ENCODE assay signal across 20 cellular contexts in the genomic region with DNA sequence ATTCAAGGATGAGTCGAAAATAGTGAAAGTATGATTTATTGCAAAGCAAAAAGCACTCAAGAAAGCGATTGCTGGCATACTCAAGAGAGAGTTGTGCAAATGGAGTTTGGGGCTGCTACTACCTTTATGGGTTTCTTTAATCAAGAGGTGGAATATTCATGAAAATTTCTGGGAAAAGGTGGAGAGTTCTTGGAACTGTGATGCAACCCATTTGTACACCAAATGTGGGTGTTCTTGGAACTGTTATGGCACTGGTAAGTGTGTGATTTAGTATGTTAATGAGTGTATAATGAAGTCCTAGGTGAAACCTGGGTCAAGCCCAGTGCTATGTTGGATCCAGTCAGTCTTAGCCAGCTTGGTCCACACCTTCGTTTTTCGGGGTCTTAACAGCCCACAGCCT. TPM values are rescaled to one million over a fixed set of nuclear protein-coding genes. Genes with fewer than 3 reads are reported as not detected.
DNase-seq lines count a peak whose midpoint lies in the region; ATAC-seq and TF ChIP-seq lines count a peak whose summit lies in the region.
"Had no signal": no experiment of that assay in that cellular context is flagged by ENCODE, and none has a peak within 500 bp of the region (broad histone marks: within the 10 kb centered on the region; RNA-seq: fewer than 3 reads in every experiment).

No MANE protein-coding gene starts in this region.

- peaks cover 0 to 7% (median 0%) of the 10 kb centered on the region in 3 experiments for H3K36me3 ChIP-seq in naive thymus-derived CD4-positive, alpha-beta T cell (ENCODE audit: control insufficient read depth in 2 of 3, insufficient read depth in 3 of 3, low read length in 3 of 3)
- H3K36me3 ChIP-seq: MG63 had no signal

- peaks cover 20 to 24% of the 10 kb centered on the region in 2 donors for H3K4me1 ChIP-seq in naive thymus-derived CD4-positive, alpha-beta T cell (ENCODE audit: control insufficient read depth in 2 of 2, insufficient read depth in 2 of 2, low read length in 2 of 2)
- H3K4me1 ChIP-seq: Caco-2 had no signal

- peaks cover 6% of the 10 kb centered on the region for H3K27me3 Mint-ChIP-seq in activated CD8-positive, alpha-beta memory T cell treated with anti-CD3 and anti-CD28 coated beads, Interleukin-2, amount 10 ng/mL, durations not matched to agents 7 days and 5 days
- no peaks in the 10 kb centered on the region for H3K27me3 Mint-ChIP-seq in CD4-positive, alpha-beta T cell
- H3K27me3 Mint-ChIP-seq in T-helper 17 cell: no peaks in the 10 kb centered on the region
- H3K27me3 Mint-ChIP-seq in naive thymus-derived CD4-positive, alpha-beta T cell: peaks cover 0 to 2% (median 0%) of the 10 kb centered on the region in 5 donors

- H3K36me3 Mint-ChIP-seq in activated CD8-positive, alpha-beta memory T cell treated with anti-CD3 and anti-CD28 coated beads, Interleukin-2, amount 10 ng/mL, durations not matched to agents 7 days and 5 days: peaks cover 2% of the 10 kb centered on the region
- H3K36me3 Mint-ChIP-seq in CD4-positive, alpha-beta T cell (ENCODE audit: low read depth): peaks cover 15% of the 10 kb centered on the region
- H3K36me3 Mint-ChIP-seq in T-helper 17 cell (ENCODE audit: low read depth): peaks cover 2% of the 10 kb centered on the region
- H3K36me3 Mint-ChIP-seq in naive thymus-derived CD4-positive, alpha-beta T cell: peaks cover 0 to 10% (median 0%) of the 10 kb centered on the region in 5 donors

- no peak for TF ChIP-seq CTCF in CD4-positive, alpha-beta T cell (IDR thresholded peaks at IDR 0.05)

- H3K4me1 Mint-ChIP-seq in activated CD8-positive, alpha-beta memory T cell treated with anti-CD3 and anti-CD28 coated beads, Interleukin-2, amount 10 ng/mL, durations not matched to agents 7 days and 5 days: peaks cover 30% of the 10 kb centered on the region
- H3K4me1 Mint-ChIP-seq in CD4-positive, alpha-beta T cell (ENCODE audit: low read depth): peaks cover 33% of the 10 kb centered on the region
- peaks cover 30% of the 10 kb centered on the region for H3K4me1 Mint-ChIP-seq in T-helper 17 cell
- peaks cover 19 to 39% (median 31%) of the 10 kb centered on the region in 7 donors for H3K4me1 Mint-ChIP-seq in naive thymus-derived CD4-positive, alpha-beta T cell

- CTCF ChIA-PET in activated CD8-positive, alpha-beta memory T cell treated with anti-CD3 and anti-CD28 coated beads, Interleukin-2, amount 10 ng/mL, durations not matched to agents 7 days and 5 days (lab: Charles Lee): interaction anchor here (6.0 kb wide), 1 partner anchor 42 kb away, joined by 33 read pairs; no protein-coding TSS in a partner anchor
- CTCF ChIA-PET in CD4-positive, alpha-beta T cell (lab: Charles Lee): no interaction called here
- CTCF ChIA-PET in naive thymus-derived CD4-positive, alpha-beta T cell (lab: Charles Lee): no interaction called here

- no peak overlapping the region for H3K4me3 Mint-ChIP-seq in activated CD8-positive, alpha-beta memory T cell treated with anti-CD3 and anti-CD28 coated beads, Interleukin-2, amount 10 ng/mL, durations not matched to agents 7 days and 5 days
- H3K4me3 Mint-ChIP-seq in CD4-positive, alpha-beta T cell: peak overlapping the region; percentile 26
- H3K4me3 Mint-ChIP-seq in T-helper 17 cell: no peak overlapping the region
- H3K4me3 Mint-ChIP-seq in naive thymus-derived CD4-positive, alpha-beta T cell: peak overlapping the region in 1 of 10 donors; percentile 17
- H3K4me3 Mint-ChIP-seq: CD8-positive, alpha-beta T cell; GM23338; H9 had no signal

- intact Hi-C loops in CD4-positive, alpha-beta T cell (cut with DNase I, micrococcal nuclease): loop anchor here in 1 of 2 experiments (10.0 kb wide), 1 partner anchor 389 kb away; a partner anchor contains a TSS
- intact Hi-C loops in naive thymus-derived CD4-positive, alpha-beta T cell (cut with micrococcal nuclease): loop anchor here in 1 of 2 donors (2.0 kb wide), 1 partner anchor 17 kb away; no protein-coding TSS in a partner anchor

- no peaks in the 10 kb centered on the region for H3K9me3 Mint-ChIP-seq in activated CD8-positive, alpha-beta memory T cell treated with anti-CD3 and anti-CD28 coated beads, Interleukin-2, amount 10 ng/mL, durations not matched to agents 7 days and 5 days (ENCODE audit: low read depth)
- no peaks in the 10 kb centered on the region for H3K9me3 Mint-ChIP-seq in CD4-positive, alpha-beta T cell
- peaks cover 0 to 6% (median 0%) of the 10 kb centered on the region in 11 donors for H3K9me3 Mint-ChIP-seq in naive thymus-derived CD4-positive, alpha-beta T cell
- H3K9me3 Mint-ChIP-seq: CD8-positive, alpha-beta T cell; GM23338; H9 had no signal

- no peak overlapping the region for H3K27ac ChIP-seq in CD4-positive, alpha-beta T cell (ENCODE audit: low read depth, low read length)
- H3K27ac ChIP-seq in naive thymus-derived CD4-positive, alpha-beta T cell (ENCODE audit: low read depth, low read length): no peak overlapping the region
- H3K27ac ChIP-seq: RWPE1 had no signal

- H3K4me3 ChIP-seq in naive thymus-derived CD4-positive, alpha-beta T cell (ENCODE audit: low read length): no peak overlapping the region
- H3K4me3 ChIP-seq: GM23338, MG63 had no signal

- ATAC-seq in activated CD8-positive, alpha-beta memory T cell treated with anti-CD3 and anti-CD28 coated beads, Interleukin-2, amount 10 ng/mL, durations not matched to agents 7 days and 5 days: no peak
- no peak for ATAC-seq in CD4-positive, alpha-beta T cell (ENCODE audit: poor library complexity)
- ATAC-seq in T-helper 17 cell (no peak), GM18870 (IDR thresholded peaks at IDR 0.05; ENCODE audit: unreplicated experiment) (no peak)
- no peak for ATAC-seq in naive thymus-derived CD4-positive, alpha-beta T cell
- ATAC-seq: CD8-positive, alpha-beta T cell; GM23338; Panc1 had no signal

- peak; percentile 14 for DNase-seq in activated CD8-positive, alpha-beta memory T cell treated with anti-CD3 and anti-CD28 coated beads, Interleukin-2, amount 10 ng/mL, durations not matched to agents 7 days and 5 days
- DNase-seq in activated CD8-positive, alpha-beta memory T cell treated with anti-CD3 and anti-CD28 coated beads, Interleukin-2, amount 50 U/mL, for 4 hours: no peak
- DNase-seq in CD4-positive, alpha-beta T cell: no peak
- DNase-seq in T-helper 17 cell (no peak), occipital lobe (lab: John Stamatoyannopoulos, UW) (no peak), cortex of kidney (lab: John Stamatoyannopoulos, UW) (no peak)
- DNase-seq in naive thymus-derived CD4-positive, alpha-beta T cell: no peak
- DNase-seq: Caco-2; CD8-positive, alpha-beta T cell; H9; KG1; MG63; NCI-H2029; NCI-H446 treated with DMSO at 0.1 percent for 48 hours; NCI-H526 treated with DMSO at 0.1 percent for 48 hours; SHP77 had no signal

- no peak overlapping the region for H3K27ac Mint-ChIP-seq in activated CD8-positive, alpha-beta memory T cell treated with anti-CD3 and anti-CD28 coated beads, Interleukin-2, amount 10 ng/mL, durations not matched to agents 7 days and 5 days
- peak overlapping the region; percentile 43 for H3K27ac Mint-ChIP-seq in CD4-positive, alpha-beta T cell
- H3K27ac Mint-ChIP-seq in T-helper 17 cell: peak overlapping the region; percentile 97
- peak overlapping the region in 6 of 9 donors; percentile 25 to 94 (median 54) for H3K27ac Mint-ChIP-seq in naive thymus-derived CD4-positive, alpha-beta T cell
- H3K27ac Mint-ChIP-seq: CD8-positive, alpha-beta T cell; GM23338; H9 had no signal

- no peaks in the 10 kb centered on the region for H3K9me3 ChIP-seq in CD4-positive, alpha-beta T cell (ENCODE audit: control insufficient read depth, low read length)
- no peaks in the 10 kb centered on the region for H3K9me3 ChIP-seq in T-helper 17 cell (ENCODE audit: control insufficient read depth, low read length, poor library complexity, severe bottlenecking)
- H3K9me3 ChIP-seq in naive thymus-derived CD4-positive, alpha-beta T cell (ENCODE audit: control insufficient read depth in 2 of 3, low read length in 3 of 3): no peaks in the 10 kb centered on the region
- H3K9me3 ChIP-seq: Caco-2, MG63 had no signal

- H3K27me3 ChIP-seq in CD4-positive, alpha-beta T cell (ENCODE audit: control insufficient read depth, insufficient read depth, low read length): no peaks in the 10 kb centered on the region
- H3K27me3 ChIP-seq in naive thymus-derived CD4-positive, alpha-beta T cell (ENCODE audit: control insufficient read depth in 2 of 2, insufficient read depth in 2 of 2, low read length in 2 of 2): no peaks in the 10 kb centered on the region
- H3K27me3 ChIP-seq: MG63 had no signal

- POLR2A ChIA-PET in CD4-positive, alpha-beta T cell (lab: Charles Lee): no interaction called here
- POLR2A ChIA-PET in naive thymus-derived CD4-positive, alpha-beta T cell (lab: Charles Lee): interaction anchor here (2.0 to 5.2 kb wide), 3 partner anchors 7 to 107 kb away, joined by 6 to 40 read pairs (median 37); no protein-coding TSS in a partner anchor

RNA-seq across cellular contexts. Expression of a gene that starts 3.4 kb away (rescaled TPM):
- 10 to 100 TPM; 42.3 to 67.3 TPM for total RNA-seq in activated CD8-positive, alpha-beta memory T cell treated with anti-CD3 and anti-CD28 coated beads, Interleukin-2, amount 10 ng/mL, durations not matched to agents 7 days and 5 days
- 10 to 100 TPM; 49.6 to 53.1 TPM for total RNA-seq in CD4-positive, alpha-beta T cell
- total RNA-seq in T-helper 17 cell (100 to 1,000 TPM; 114 to 120 TPM), occipital lobe (108 TPM)
- 100 to 1,000 TPM in 1 of 5 experiments, 10 to 100 TPM in 4; 66.2 to 111 (median 82.0) TPM for total RNA-seq in naive thymus-derived CD4-positive, alpha-beta T cell
- 10 to 100 TPM; 33.6 to 35.0 TPM for polyA plus RNA-seq in naive thymus-derived CD4-positive, alpha-beta T cell
